In genomic region chr11:9787260-9787659, GRCh38 we compare ENCODE assay signal across 20 cellular contexts.
DNase-seq lines count a peak whose midpoint lies in the region; ATAC-seq, FAIRE-seq and TF ChIP-seq lines count a peak whose summit lies in the region.
"Had no signal": no experiment of that assay in that cellular context is flagged by ENCODE, and none has a peak within 500 bp of the region (broad histone marks: within the 10 kb centered on the region; RNA-seq: fewer than 3 reads in every experiment).

No MANE protein-coding gene starts in this region.

- H3K27me3 Mint-ChIP-seq in mesothelial cell of epicardium (ENCODE audit: low read depth): no peaks in the 10 kb centered on the region

- no peaks in the 10 kb centered on the region for H3K9me3 Mint-ChIP-seq in mesothelial cell of epicardium
- H3K9me3 Mint-ChIP-seq: CD8-positive, alpha-beta T cell had no signal

- TF ChIP-seq EP300 in SK-N-SH (IDR thresholded peaks at IDR 0.05; ENCODE audit: borderline replicate concordance in 1 of 2, low read depth in 1 of 2, low read length in 1 of 2): no peak

- no peak for TF ChIP-seq CTCF in SK-N-SH (IDR thresholded peaks at IDR 0.05)
- no peak for TF ChIP-seq CTCF in mesothelial cell of epicardium (IDR thresholded peaks at IDR 0.05; ENCODE audit: unreplicated experiment)
- TF ChIP-seq CTCF in adrenal gland (IDR thresholded peaks at IDR 0.05): no peak

- peaks cover 7 to 15% of the 10 kb centered on the region in 2 experiments; a peak in 2 of 4 replicates for H3K4me1 ChIP-seq in SK-N-SH (ENCODE audit: control insufficient read depth in 1 of 2, insufficient read depth in 2 of 2, low read depth in 1 of 2, low read length in 1 of 2)
- H3K4me1 ChIP-seq in subcutaneous abdominal adipose tissue (ENCODE audit: control insufficient read depth in 5 of 5, insufficient read depth in 5 of 5, low read length in 5 of 5): peaks cover 0 to 25% (median 16%) of the 10 kb centered on the region in 5 donors
- H3K4me1 ChIP-seq in adrenal gland (replicated peaks in 1 of 2): no peaks in the 10 kb centered on the region

- peak overlapping the region; percentile 25 for H3K27ac Mint-ChIP-seq in mesothelial cell of epicardium
- H3K27ac Mint-ChIP-seq: CD8-positive, alpha-beta T cell had no signal

- H3K4me2 ChIP-seq in SK-N-SH: no peak overlapping the region

- POLR2A ChIA-PET in SK-N-SH (lab: Yijun Ruan, JAX): no interaction called here

- peaks cover 30 to 36% of the 10 kb centered on the region in 2 experiments for H3K36me3 ChIP-seq in SK-N-SH (replicated peaks in 1 of 2; ENCODE audit: control insufficient read depth in 1 of 2, insufficient read depth in 2 of 2, low read length in 1 of 2)
- peaks cover 0 to 56% (median 49%) of the 10 kb centered on the region in 5 donors for H3K36me3 ChIP-seq in subcutaneous abdominal adipose tissue (ENCODE audit: control insufficient read depth in 5 of 5, insufficient read depth in 5 of 5, low read length in 5 of 5)
- peaks cover 0 to 33% of the 10 kb centered on the region in 2 donors for H3K36me3 ChIP-seq in adrenal gland (replicated peaks in 1 of 2)

- H3K9me2 ChIP-seq in SK-N-SH: no peaks in the 10 kb centered on the region

- intact Hi-C loops in adrenal gland (cut with DNase I): no loop called here

- H4K20me1 ChIP-seq in SK-N-SH (ENCODE audit: insufficient read depth): no peaks in the 10 kb centered on the region

- peaks cover 8% of the 10 kb centered on the region for H3F3A ChIP-seq in SK-N-SH (replicated peaks; ENCODE audit: insufficient read depth)

- ATAC-seq in SK-N-SH treated with all-trans-retinoic acid at 6 μM for 48 hours: no peak
- ATAC-seq in GM19463 (IDR thresholded peaks at IDR 0.05; ENCODE audit: unreplicated experiment): no peak
- ATAC-seq: CD8-positive, alpha-beta T cell had no signal

- TF ChIP-seq POLR2A in adrenal gland (IDR thresholded peaks at IDR 0.05): no peak

- no peak for FAIRE-seq in RCC 7860 (lab: Jason Lieb, UNC)
- FAIRE-seq: GM12891 had no signal

- H3K4me1 Mint-ChIP-seq in mesothelial cell of epicardium: no peaks in the 10 kb centered on the region

- WGBS in SK-N-SH (ENCODE audit: low lambda C conversion rate): 88% methylated on average over 5 of the region's 5 CpGs
- WGBS in adrenal gland, 4 donors: 83 to 96% (median 89%) methylated on average over 5 of the region's 5 CpGs

- H3K4me3 ChIP-seq in SK-N-SH (ENCODE audit: low read depth in 2 of 2, low read length in 1 of 2): no peak overlapping the region
- no peak overlapping the region for H3K4me3 ChIP-seq in subcutaneous abdominal adipose tissue (ENCODE audit: low read depth in 1 of 5, low read length in 5 of 5)
- H3K4me3 ChIP-seq in adrenal gland: no peak overlapping the region
- H3K4me3 ChIP-seq: thoracic aorta had no signal

- H3K27ac ChIP-seq in SK-N-SH (ENCODE audit: low read depth in 2 of 2, low read length in 1 of 2): peak overlapping the region; percentile 69 to 79; a peak in 3 of 4 replicates
- peak overlapping the region; percentile 19 for H3K27ac ChIP-seq in subcutaneous abdominal adipose tissue (ENCODE audit: low read depth, low read length)
- no peak overlapping the region for H3K27ac ChIP-seq in adrenal gland
- H3K27ac ChIP-seq: 22Rv1, thoracic aorta had no signal

- no peak overlapping the region for H3K9ac ChIP-seq in SK-N-SH
- H3K9ac ChIP-seq in subcutaneous abdominal adipose tissue (ENCODE audit: low read length in 5 of 5): no peak overlapping the region

- no peak for TF ChIP-seq RAD21 in SK-N-SH (IDR thresholded peaks at IDR 0.05; ENCODE audit: low read length)

- no peak overlapping the region for H2AFZ ChIP-seq in SK-N-SH (ENCODE audit: low read depth)

- DNase-seq in SK-N-SH (no peak), RCC 7860 (ENCODE audit: low spot score) (peak; percentile 31), mesothelial cell of epicardium (ENCODE audit: low spot score in 2 of 2, unreplicated experiment in 2 of 2) (no peak), adrenal gland (no peak), medulla oblongata (ENCODE audit: extremely low spot score) (no peak)
- DNase-seq: activated CD4-positive, alpha-beta T cell treated with anti-CD3 and anti-CD28 coated beads for 4 hours; activated naive CD4-positive, alpha-beta T cell treated with Interleukin-2 at 50 U/mL for 16 hours; CD8-positive, alpha-beta T cell; hippocampal formation; NCI-H1092; NCI-H2171 treated with DMSO at 0.1 percent for 48 hours; SIG-M5; stimulated activated CD4-positive, alpha-beta T cell treated with anti-CD3 and anti-CD28 coated beads, Interleukin-15, amount 100 ng/mL, for 24 hours; T1000 had no signal

- CTCF ChIA-PET in SK-N-SH (lab: Yijun Ruan, JAX): interaction anchor here (1.1 kb wide), 1 partner anchor 185 kb away, joined by 3 read pairs; no protein-coding TSS in a partner anchor

- H3K27me3 ChIP-seq in SK-N-SH (ENCODE audit: insufficient read depth) (no peaks in the 10 kb centered on the region), subcutaneous abdominal adipose tissue (ENCODE audit: control insufficient read depth in 5 of 5, insufficient read depth in 4 of 5, low read length in 5 of 5) (no peaks in the 10 kb centered on the region), adrenal gland (no peaks in the 10 kb centered on the region)

- no peak overlapping the region for H3K4me3 Mint-ChIP-seq in mesothelial cell of epicardium
- H3K4me3 Mint-ChIP-seq: CD8-positive, alpha-beta T cell had no signal

- no peaks in the 10 kb centered on the region for H3K79me2 ChIP-seq in SK-N-SH (ENCODE audit: insufficient read depth)

- H3K9me3 ChIP-seq in SK-N-SH: no peaks in the 10 kb centered on the region
- H3K9me3 ChIP-seq in subcutaneous abdominal adipose tissue (ENCODE audit: control insufficient read depth in 5 of 5, low read length in 5 of 5): no peaks in the 10 kb centered on the region
- no peaks in the 10 kb centered on the region for H3K9me3 ChIP-seq in adrenal gland (replicated peaks in 1 of 3)
- H3K9me3 ChIP-seq: thoracic aorta had no signal

- H3K36me3 Mint-ChIP-seq in mesothelial cell of epicardium: peaks cover 34% of the 10 kb centered on the region

TF ChIP-seq in SK-N-SH, 30 proteins besides CTCF, POLR2A, EP300 and RAD21 (continues in another document):
- TF ChIP-seq RXRA (IDR thresholded peaks at IDR 0.05; ENCODE audit: borderline replicate concordance, low read depth): no peak
- TF ChIP-seq JUND (IDR thresholded peaks at IDR 0.05): no peak
- TF ChIP-seq GATA2 (CRISPR knock-in tag; IDR thresholded peaks at IDR 0.05): no peak
- no peak for TF ChIP-seq TEAD4 (IDR thresholded peaks at IDR 0.05; ENCODE audit: borderline replicate concordance, insufficient read depth)
- TF ChIP-seq POLR2AphosphoS5 (IDR thresholded peaks at IDR 0.05; ENCODE audit: low read depth, low read length): no peak

TF ChIP-seq in SK-N-SH treated with all-trans-retinoic acid at 6 μM for 48 hours, 23 proteins besides CTCF, POLR2A, EP300 and RAD21 (continues in another document):
- no peak for TF ChIP-seq ESRRG (CRISPR knock-in tag; IDR thresholded peaks at IDR 0.05)
- no peak for TF ChIP-seq ISL1 (CRISPR knock-in tag; IDR thresholded peaks at IDR 0.05)
- no peak for TF ChIP-seq CSRNP3 (CRISPR knock-in tag; IDR thresholded peaks at IDR 0.05)
- no peak for TF ChIP-seq TCF4 (CRISPR knock-in tag; IDR thresholded peaks at IDR 0.05; ENCODE audit: borderline replicate concordance)
- TF ChIP-seq ZNF565 (CRISPR knock-in tag; conservative IDR thresholded peaks at IDR 0.05; ENCODE audit: low read depth): no peak
- TF ChIP-seq, protein P1, sequence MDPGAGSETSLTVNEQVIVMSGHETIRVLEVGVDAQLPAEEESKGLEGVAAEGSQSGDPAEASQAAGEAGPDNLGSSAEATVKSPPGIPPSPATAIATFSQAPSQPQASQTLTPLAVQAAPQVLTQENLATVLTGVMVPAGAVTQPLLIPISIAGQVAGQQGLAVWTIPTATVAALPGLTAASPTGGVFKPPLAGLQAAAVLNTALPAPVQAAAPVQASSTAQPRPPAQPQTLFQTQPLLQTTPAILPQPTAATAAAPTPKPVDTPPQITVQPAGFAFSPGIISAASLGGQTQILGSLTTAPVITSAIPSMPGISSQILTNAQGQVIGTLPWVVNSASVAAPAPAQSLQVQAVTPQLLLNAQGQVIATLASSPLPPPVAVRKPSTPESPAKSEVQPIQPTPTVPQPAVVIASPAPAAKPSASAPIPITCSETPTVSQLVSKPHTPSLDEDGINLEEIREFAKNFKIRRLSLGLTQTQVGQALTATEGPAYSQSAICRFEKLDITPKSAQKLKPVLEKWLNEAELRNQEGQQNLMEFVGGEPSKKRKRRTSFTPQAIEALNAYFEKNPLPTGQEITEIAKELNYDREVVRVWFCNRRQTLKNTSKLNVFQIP (CRISPR knock-in tag; IDR thresholded peaks at IDR 0.05; ENCODE audit: borderline replicate concordance, low read depth): no peak
- no peak for TF ChIP-seq CSDC2 (CRISPR knock-in tag; IDR thresholded peaks at IDR 0.05)
- TF ChIP-seq CREB5 (CRISPR knock-in tag; IDR thresholded peaks at IDR 0.05; ENCODE audit: low read depth): no peak

Comparison
In these comparisons a context has a peak if more than half of its experiments do, and no peak if none do; other contexts are left out.
1. H3K27ac ChIP-seq: peak in SK-N-SH (2 of 2) and subcutaneous abdominal adipose tissue (single experiment); none in adrenal gland (0 of 5).